Comparison of ENCODE assay signal across 1 cellular context in genomic region chr11:1896895-1897294, GRCh38.
TF ChIP-seq lines count a peak whose summit lies in the region.

No MANE protein-coding gene starts in this region.

TF ChIP-seq in GM12878, 131 proteins besides CTCF, POLR2A, EP300 and RAD21:
- TF ChIP-seq RCOR1 (conservative IDR thresholded peaks at IDR 0.05; ENCODE audit: low read depth, low read length) (no peak), YY1 (IDR thresholded peaks at IDR 0.05; ENCODE audit: low read depth, low read length) (peak; percentile 33; the same call in 1 of the 2 replicates), RUNX3 (IDR thresholded peaks at IDR 0.05; ENCODE audit: low read length) (peak; percentile 20; the same call in 1 of the 2 replicates), SRF (IDR thresholded peaks at IDR 0.05; ENCODE audit: low read depth in 2 of 2, low read length in 2 of 2) (peak in 1 of 2 experiments; percentile 78; a peak in 2 of 4 replicates)
